Comparison of ENCODE assay signal across 8 cellular contexts in the genomic region with DNA sequence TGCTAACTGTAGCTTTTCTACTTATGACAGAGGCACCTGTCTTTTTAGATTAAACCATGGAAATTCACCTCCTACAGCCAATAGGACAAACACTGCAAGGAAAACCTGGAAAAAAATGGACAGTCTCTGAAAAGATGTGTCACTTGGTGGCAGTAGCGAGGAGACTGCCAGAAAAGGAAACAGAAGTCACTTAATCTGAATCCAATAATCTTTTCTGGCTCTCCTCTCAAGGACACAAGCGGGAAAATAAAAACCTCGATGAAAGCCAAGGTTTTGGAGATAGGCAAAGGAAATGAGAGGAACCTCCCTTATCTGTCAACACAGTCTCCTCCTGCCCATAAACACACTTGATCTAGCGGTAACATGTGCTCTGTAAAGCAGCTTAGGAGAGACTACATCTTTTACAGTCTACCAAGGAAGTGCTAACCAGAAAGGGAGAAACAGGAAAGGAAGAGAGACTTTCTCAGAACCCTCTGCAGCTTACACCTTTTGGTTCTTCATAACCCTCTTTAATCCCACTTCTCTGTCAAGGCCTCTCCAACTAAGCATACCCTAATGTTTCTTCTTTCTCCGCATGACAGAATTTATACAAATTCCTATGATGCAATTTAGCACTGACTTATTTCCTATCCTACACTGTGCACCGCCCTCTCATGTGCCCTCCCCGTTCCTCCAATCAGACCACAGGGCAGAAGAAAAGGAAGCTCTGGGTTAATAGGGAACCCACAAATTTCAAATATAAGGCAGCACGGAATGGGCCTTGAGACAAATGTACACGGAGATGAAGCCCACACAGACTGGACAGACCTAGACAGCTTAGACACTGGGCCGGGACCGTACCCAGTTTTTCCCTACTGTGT. TPM values are rescaled to one million over a fixed set of nuclear protein-coding genes. Genes with fewer than 3 reads are reported as not detected.
DNase-seq lines count a peak whose midpoint lies in the region; ATAC-seq and TF ChIP-seq lines count a peak whose summit lies in the region.

No MANE protein-coding gene starts in this region.

- peak overlapping the region; percentile 52 for H3K4me3 ChIP-seq in left ventricle myocardium inferior
- H3K4me3 ChIP-seq in sigmoid colon, result peak overlapping the region in 2 of 4 donors; percentile 6 to 7

- H3K27ac Mint-ChIP-seq in activated naive CD8-positive, alpha-beta T cell treated with anti-CD3 and anti-CD28 coated beads, Interleukin-2, amount 10 ng/mL, durations not matched to agents 7 days and 5 days, result peak overlapping the region; percentile 85

- DNase-seq in DMS153 treated with DMSO at 0.1 percent for 48 hours (lab: John Stamatoyannopoulos, UW; ENCODE audit: unreplicated experiment), result peak; percentile 5
- DNase-seq in NCI-H446 treated with DMSO at 0.1 percent for 48 hours (lab: John Stamatoyannopoulos, UW), result peak; percentile 14
- no peak for DNase-seq in activated naive CD8-positive, alpha-beta T cell treated with anti-CD3 and anti-CD28 coated beads, Interleukin-2, amount 10 ng/mL, durations not matched to agents 7 days and 5 days
- no peak for DNase-seq in left ventricle myocardium inferior
- DNase-seq in sigmoid colon, result no peak
- no peak for DNase-seq in stimulated activated CD4-positive, alpha-beta T cell treated with anti-CD3 and anti-CD28 coated beads, Interleukin-2, amount 100 ng/mL, for 48 hours

- intact Hi-C loops in left ventricle myocardium inferior (cut with micrococcal nuclease), result loop anchor here (1.0 to 10.0 kb wide), 2 partner anchors 53 to 62 kb away; partner anchors contain the start of genes CLASP1 and RNU4ATAC
- intact Hi-C loops in sigmoid colon (cut with DNase I), result loop anchor here (5.0 kb wide), 1 partner anchor 51 kb away; the partner anchor contains the start of gene CLASP1

- H3K36me3 ChIP-seq in left ventricle myocardium inferior (no peaks in the 10 kb centered on the region), sigmoid colon (no peaks in the 10 kb centered on the region)

- H3K27me3 ChIP-seq in left ventricle myocardium inferior (ENCODE audit: low read depth), result no peaks in the 10 kb centered on the region
- no peaks in the 10 kb centered on the region for H3K27me3 ChIP-seq in sigmoid colon

- ATAC-seq in HG03066 (IDR thresholded peaks at IDR 0.05; ENCODE audit: low read depth, unreplicated experiment), result peak; percentile 46
- ATAC-seq in activated naive CD8-positive, alpha-beta T cell treated with anti-CD3 and anti-CD28 coated beads, Interleukin-2, amount 10 ng/mL, durations not matched to agents 7 days and 5 days (ENCODE audit: low read depth), result peak; percentile 85

- WGBS in sigmoid colon, 2 donors, result 35 to 46% methylated on average over 11 of the region's 11 CpGs

- H3K9me3 Mint-ChIP-seq in activated naive CD8-positive, alpha-beta T cell treated with anti-CD3 and anti-CD28 coated beads, Interleukin-2, amount 10 ng/mL, durations not matched to agents 7 days and 5 days, result no peaks in the 10 kb centered on the region

- in situ Hi-C loops in GM18951 (cut with MboI; ENCODE audit: low sequenced_read_pairs, unreplicated experiment), result no loop called here

- POLR2A ChIA-PET in activated naive CD8-positive, alpha-beta T cell treated with anti-CD3 and anti-CD28 coated beads, Interleukin-2, amount 10 ng/mL, durations not matched to agents 7 days and 5 days (lab: Charles Lee), result interaction anchor here (0.9 to 2.2 kb wide), 4 partner anchors 53 to 122 kb away, joined by 3 to 20 read pairs (median 9); partner anchors contain the start of genes CLASP1 and RNU4ATAC

- no peaks in the 10 kb centered on the region for H3K27me3 Mint-ChIP-seq in activated naive CD8-positive, alpha-beta T cell treated with anti-CD3 and anti-CD28 coated beads, Interleukin-2, amount 10 ng/mL, durations not matched to agents 7 days and 5 days

- peak overlapping the region; percentile 76 for H3K4me3 Mint-ChIP-seq in activated naive CD8-positive, alpha-beta T cell treated with anti-CD3 and anti-CD28 coated beads, Interleukin-2, amount 10 ng/mL, durations not matched to agents 7 days and 5 days

- H3K4me1 ChIP-seq in left ventricle myocardium inferior, result peaks cover 68% of the 10 kb centered on the region
- H3K4me1 ChIP-seq in sigmoid colon, result peaks cover 0 to 22% (median 18%) of the 10 kb centered on the region in 4 donors

- peak overlapping the region; percentile 80 for H3K27ac ChIP-seq in left ventricle myocardium inferior (replicated peaks)
- peak overlapping the region in 3 of 4 donors; percentile 9 to 54 (median 28) for H3K27ac ChIP-seq in sigmoid colon

- H3K4me1 Mint-ChIP-seq in activated naive CD8-positive, alpha-beta T cell treated with anti-CD3 and anti-CD28 coated beads, Interleukin-2, amount 10 ng/mL, durations not matched to agents 7 days and 5 days, result peaks cover 35% of the 10 kb centered on the region

- peak; percentile 66 for TF ChIP-seq CTCF in left ventricle myocardium inferior (IDR thresholded peaks at IDR 0.05; ENCODE audit: borderline replicate concordance)
- TF ChIP-seq CTCF in sigmoid colon (IDR thresholded peaks at IDR 0.05), result no peak

- peaks cover 3% of the 10 kb centered on the region for H3K36me3 Mint-ChIP-seq in activated naive CD8-positive, alpha-beta T cell treated with anti-CD3 and anti-CD28 coated beads, Interleukin-2, amount 10 ng/mL, durations not matched to agents 7 days and 5 days

- H3K9me3 ChIP-seq in left ventricle myocardium inferior (replicated peaks), result no peaks in the 10 kb centered on the region
- H3K9me3 ChIP-seq in sigmoid colon, result no peaks in the 10 kb centered on the region

- TF ChIP-seq EP300 in sigmoid colon (IDR thresholded peaks at IDR 0.05), result no peak

- peak; percentile 56 for TF ChIP-seq POLR2A in GM18951 (IDR thresholded peaks at IDR 0.05; ENCODE audit: extremely low read depth, insufficient read depth, insufficient read length)
- TF ChIP-seq POLR2A in sigmoid colon (IDR thresholded peaks at IDR 0.05), result no peak

RNA-seq across cellular contexts. Expression of gene CLASP1, which starts 52.8 kb away (rescaled TPM):
- total RNA-seq in activated naive CD8-positive, alpha-beta T cell treated with anti-CD3 and anti-CD28 coated beads, Interleukin-2, amount 10 ng/mL, durations not matched to agents 7 days and 5 days, result 10 to 100 TPM; 64.4 to 75.9 TPM
- total RNA-seq in left ventricle myocardium inferior (60.1 TPM), sigmoid colon (100 to 1,000 TPM in 1 of 4 donors, 10 to 100 TPM in 3; 53.9 to 117 (median 56.2) TPM)
- 10 to 100 TPM in 1 of 3 donors, 1 to 10 TPM in 2; 2.4 to 14.8 (median 3.0) TPM for polyA plus RNA-seq in sigmoid colon

Comparison
In these comparisons a context has a peak if more than half of its experiments do, and no peak if none do; other contexts are left out.
1. DNase-seq: peak in DMS153 treated with DMSO at 0.1 percent for 48 hours (single experiment) and NCI-H446 treated with DMSO at 0.1 percent for 48 hours (single experiment); none in activated naive CD8-positive, alpha-beta T cell treated with anti-CD3 and anti-CD28 coated beads, Interleukin-2, amount 10 ng/mL, durations not matched to agents 7 days and 5 days (single experiment), left ventricle myocardium inferior (single experiment), sigmoid colon (single experiment) and stimulated activated CD4-positive, alpha-beta T cell treated with anti-CD3 and anti-CD28 coated beads, Interleukin-2, amount 100 ng/mL, for 48 hours (0 of 2).